In genomic region chr1:7135463-7135862, GRCh38 we compare ENCODE assay signal across 30 cellular contexts.
"Had no signal": no experiment of that assay in that cellular context is flagged by ENCODE, and none has a peak within 500 bp of the region (broad histone marks: within the 10 kb centered on the region; RNA-seq: fewer than 3 reads in every experiment).

No MANE protein-coding gene starts in this region.

- H3K79me2 ChIP-seq: parathyroid adenoma had no signal

- H3K4me1 Mint-ChIP-seq: stimulated activated effector memory CD8-positive, alpha-beta T cell treated with anti-CD3 and anti-CD28 coated beads, Interleukin-12 subunit alpha, Interleukin-12 subunit beta, amount 100 ng/mL, for 72 hours; stimulated activated naive CD8-positive, alpha-beta T cell treated with anti-CD3 and anti-CD28 coated beads, Interleukin-15, amount 100 ng/mL, for 72 hours had no signal

- H3K27ac ChIP-seq: ovary, parathyroid adenoma, psoas muscle, right lobe of liver, sigmoid colon, suprapubic skin, testis, tibial artery, transverse colon, upper lobe of right lung, uterus had no signal

- H3K27ac Mint-ChIP-seq: naive thymus-derived CD8-positive, alpha-beta T cell; natural killer cell treated with Interleukin-12 subunit alpha and Interleukin-12 subunit beta and Interleukin-15 and Interleukin-18, amount 100 ng/mL, for 72 hours; nephron progenitor cell; progenitor cell of endocrine pancreas; stimulated activated effector memory CD8-positive, alpha-beta T cell treated with anti-CD3 and anti-CD28 coated beads, Interleukin-12 subunit alpha, Interleukin-12 subunit beta, amount 100 ng/mL, for 72 hours; stimulated activated naive CD8-positive, alpha-beta T cell treated with anti-CD3 and anti-CD28 coated beads, Interleukin-15, amount 100 ng/mL, for 72 hours; type B pancreatic cell had no signal

- ATAC-seq: naive thymus-derived CD8-positive, alpha-beta T cell; natural killer cell treated with Interleukin-12 subunit alpha and Interleukin-12 subunit beta and Interleukin-15 and Interleukin-18, amount 100 ng/mL, for 72 hours; psoas muscle; right cardiac atrium; right lobe of liver; stimulated activated effector memory CD8-positive, alpha-beta T cell treated with anti-CD3 and anti-CD28 coated beads, Interleukin-12 subunit alpha, Interleukin-12 subunit beta, amount 100 ng/mL, for 72 hours; stimulated activated naive CD8-positive, alpha-beta T cell treated with anti-CD3 and anti-CD28 coated beads, Interleukin-15, amount 100 ng/mL, for 72 hours; stimulated activated naive CD8-positive, alpha-beta T cell treated with anti-CD3 and anti-CD28 coated beads, Interleukin-15, Interleukin-2, amounts not matched to agents 100 U/mL and 50 U/mL, for 24 hours; upper lobe of right lung had no signal

- H3K36me3 ChIP-seq: ovary, right lobe of liver, sigmoid colon, suprapubic skin, tibial artery, transverse colon, upper lobe of right lung, uterus had no signal

- DNase-seq: naive thymus-derived CD8-positive, alpha-beta T cell; nephron progenitor cell; occipital lobe; ovary; posterior cingulate gyrus; psoas muscle; right cardiac atrium; right lobe of liver; sigmoid colon; small intestine; stimulated activated CD4-positive, alpha-beta T cell treated with anti-CD3 and anti-CD28 coated beads, Interleukin-15, amount 100 ng/mL, for 24 hours; stimulated activated CD4-positive, alpha-beta T cell treated with anti-CD3 and anti-CD28 coated beads, Interleukin-2, amount 100 ng/mL, for 24 hours; stimulated activated CD4-positive, alpha-beta T cell treated with anti-CD3 and anti-CD28 coated beads, Interleukin-2, amount 100 ng/mL, for 48 hours; stimulated activated CD4-positive, alpha-beta T cell treated with anti-CD3 and anti-CD28 coated beads, Interleukin-4, amount 100 ng/mL, for 24 hours; stimulated activated naive CD4-positive, alpha-beta T cell; stimulated activated naive CD8-positive, alpha-beta T cell treated with anti-CD3 and anti-CD28 coated beads, Interleukin-15, amount 100 ng/mL, for 72 hours; stimulated activated naive CD8-positive, alpha-beta T cell treated with anti-CD3 and anti-CD28 coated beads, Interleukin-15, Interleukin-2, amounts not matched to agents 100 U/mL and 50 U/mL, for 24 hours; substantia nigra; testis; tibial artery; transverse colon; upper lobe of right lung; uterus had no signal

- H3K9ac ChIP-seq: parathyroid adenoma had no signal

- H3K9me3 ChIP-seq: ovary, psoas muscle, right lobe of liver, sigmoid colon, suprapubic skin, testis, tibial artery, transverse colon, upper lobe of right lung, uterus had no signal

- H3K4me1 ChIP-seq: parathyroid adenoma, right lobe of liver, sigmoid colon, suprapubic skin, testis, tibial artery, transverse colon, upper lobe of right lung, uterus had no signal

- H3K4me3 Mint-ChIP-seq: naive thymus-derived CD8-positive, alpha-beta T cell; natural killer cell treated with Interleukin-12 subunit alpha and Interleukin-12 subunit beta and Interleukin-15 and Interleukin-18, amount 100 ng/mL, for 72 hours; nephron progenitor cell; neural crest cell; stimulated activated effector memory CD8-positive, alpha-beta T cell treated with anti-CD3 and anti-CD28 coated beads, Interleukin-12 subunit alpha, Interleukin-12 subunit beta, amount 100 ng/mL, for 72 hours; stimulated activated naive CD8-positive, alpha-beta T cell treated with anti-CD3 and anti-CD28 coated beads, Interleukin-15, amount 100 ng/mL, for 72 hours; type B pancreatic cell had no signal

- H3K9me3 Mint-ChIP-seq: natural killer cell treated with Interleukin-12 subunit alpha and Interleukin-12 subunit beta and Interleukin-15 and Interleukin-18, amount 100 ng/mL, for 72 hours; nephron progenitor cell; neural crest cell; stimulated activated effector memory CD8-positive, alpha-beta T cell treated with anti-CD3 and anti-CD28 coated beads, Interleukin-12 subunit alpha, Interleukin-12 subunit beta, amount 100 ng/mL, for 72 hours; stimulated activated naive CD8-positive, alpha-beta T cell treated with anti-CD3 and anti-CD28 coated beads, Interleukin-15, amount 100 ng/mL, for 72 hours; type B pancreatic cell had no signal

- H3K36me3 Mint-ChIP-seq: natural killer cell treated with Interleukin-12 subunit alpha and Interleukin-12 subunit beta and Interleukin-15 and Interleukin-18, amount 100 ng/mL, for 72 hours; stimulated activated effector memory CD8-positive, alpha-beta T cell treated with anti-CD3 and anti-CD28 coated beads, Interleukin-12 subunit alpha, Interleukin-12 subunit beta, amount 100 ng/mL, for 72 hours; type B pancreatic cell had no signal

- H3K4me3 ChIP-seq: ovary, psoas muscle, right lobe of liver, sigmoid colon, suprapubic skin, testis, tibial artery, transverse colon, upper lobe of right lung, uterus had no signal

- H2AFZ ChIP-seq: parathyroid adenoma had no signal

- H3K27me3 ChIP-seq: ovary, right lobe of liver, testis, upper lobe of right lung, uterus had no signal
